In the genomic region with DNA sequence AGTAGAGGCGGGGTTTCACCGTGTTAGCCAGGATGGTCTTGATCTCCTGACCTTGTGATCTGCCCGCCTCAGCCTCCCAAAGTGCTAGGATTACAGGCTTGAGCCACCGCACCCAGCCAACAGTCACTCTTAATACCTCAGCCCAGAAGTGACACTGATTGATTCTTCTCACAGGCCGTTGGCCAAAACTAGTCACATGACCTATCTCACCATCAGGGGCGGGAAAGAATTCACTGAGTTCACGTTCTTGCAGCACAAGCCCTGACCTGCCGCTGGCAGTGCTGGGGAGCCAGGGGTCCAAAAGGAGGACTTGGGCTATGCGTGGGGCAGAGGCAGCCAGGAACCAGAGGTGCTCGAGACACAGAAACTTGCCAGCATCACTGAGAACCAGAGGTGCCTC, we compare ENCODE assay signal across 27 cellular contexts. TPM values are rescaled to one million over a fixed set of nuclear protein-coding genes. Genes with fewer than 3 reads are reported as not detected.
"Had no signal": no experiment of that assay in that cellular context is flagged by ENCODE, and none has a peak within 500 bp of the region (broad histone marks: within the 10 kb centered on the region; RNA-seq: fewer than 3 reads in every experiment).

No MANE protein-coding gene starts in this region.

- H3K4me1 Mint-ChIP-seq: activated CD4-positive, alpha-beta T cell treated with anti-CD3 and anti-CD28 coated beads, Interleukin-2, amount 10 ng/mL, durations not matched to agents 7 days and 5 days; activated CD8-positive, alpha-beta memory T cell treated with anti-CD3 and anti-CD28 coated beads, Interleukin-2, amount 10 ng/mL, durations not matched to agents 7 days and 5 days; activated naive CD4-positive, alpha-beta T cell treated with anti-CD3 and anti-CD28 coated beads, Interleukin-2, amount 50 U/mL, for 24 hours had no signal

- H3K4me3 Mint-ChIP-seq: activated CD4-positive, alpha-beta T cell treated with anti-CD3 and anti-CD28 coated beads, Interleukin-2, amount 10 ng/mL, durations not matched to agents 7 days and 5 days; activated CD8-positive, alpha-beta memory T cell treated with anti-CD3 and anti-CD28 coated beads, Interleukin-2, amount 10 ng/mL, durations not matched to agents 7 days and 5 days; activated CD8-positive, alpha-beta T cell treated with anti-CD3 and anti-CD28 coated beads for 36 hours; activated naive CD4-positive, alpha-beta T cell treated with anti-CD3 and anti-CD28 coated beads, Interleukin-2, amount 50 U/mL, for 24 hours; natural killer cell treated with Interleukin-12 subunit alpha and Interleukin-12 subunit beta and Interleukin-15 and Interleukin-18, amount 100 ng/mL, for 72 hours; stimulated activated naive CD8-positive, alpha-beta T cell treated with anti-CD3 and anti-CD28 coated beads, Interleukin-15, Interleukin-2, amounts not matched to agents 100 ng/mL and 50 ng/mL, for 24 hours; T-helper 17 cell had no signal

- H3K27ac Mint-ChIP-seq: activated CD4-positive, alpha-beta T cell treated with anti-CD3 and anti-CD28 coated beads, Interleukin-2, amount 10 ng/mL, durations not matched to agents 7 days and 5 days; activated CD8-positive, alpha-beta memory T cell treated with anti-CD3 and anti-CD28 coated beads, Interleukin-2, amount 10 ng/mL, durations not matched to agents 7 days and 5 days; activated CD8-positive, alpha-beta T cell treated with anti-CD3 and anti-CD28 coated beads for 36 hours; activated naive CD4-positive, alpha-beta T cell treated with anti-CD3 and anti-CD28 coated beads, Interleukin-2, amount 50 U/mL, for 24 hours; natural killer cell treated with Interleukin-12 subunit alpha and Interleukin-12 subunit beta and Interleukin-15 and Interleukin-18, amount 100 ng/mL, for 72 hours; stimulated activated naive CD8-positive, alpha-beta T cell treated with anti-CD3 and anti-CD28 coated beads, Interleukin-15, Interleukin-2, amounts not matched to agents 100 ng/mL and 50 ng/mL, for 24 hours; T-helper 17 cell had no signal

- H3K4me3 ChIP-seq: ascending aorta, hepatocyte, ovary, psoas muscle, thyroid gland had no signal

- H3K36me3 ChIP-seq: ascending aorta, brain microvascular endothelial cell, neutrophil, ovary, thyroid gland had no signal

- H3K9me3 Mint-ChIP-seq: activated CD4-positive, alpha-beta T cell treated with anti-CD3 and anti-CD28 coated beads, Interleukin-2, amount 10 ng/mL, durations not matched to agents 7 days and 5 days; activated CD8-positive, alpha-beta T cell treated with anti-CD3 and anti-CD28 coated beads for 36 hours; activated naive CD4-positive, alpha-beta T cell treated with anti-CD3 and anti-CD28 coated beads, Interleukin-2, amount 50 U/mL, for 24 hours; natural killer cell treated with Interleukin-12 subunit alpha and Interleukin-12 subunit beta and Interleukin-15 and Interleukin-18, amount 100 ng/mL, for 72 hours; stimulated activated naive CD8-positive, alpha-beta T cell treated with anti-CD3 and anti-CD28 coated beads, Interleukin-15, Interleukin-2, amounts not matched to agents 100 ng/mL and 50 ng/mL, for 24 hours had no signal

- DNase-seq: activated CD4-positive, alpha-beta T cell treated with anti-CD3 and anti-CD28 coated beads, Interleukin-2, amount 10 ng/mL, durations not matched to agents 7 days and 5 days; activated CD8-positive, alpha-beta memory T cell treated with anti-CD3 and anti-CD28 coated beads, Interleukin-2, amount 10 ng/mL, durations not matched to agents 7 days and 5 days; activated CD8-positive, alpha-beta T cell treated with anti-CD3 and anti-CD28 coated beads for 36 hours; activated effector memory CD4-positive, alpha-beta T cell treated with anti-CD3 and anti-CD28 coated beads, Interleukin-2, amount 50 U/mL, for 16 hours; activated T-cell treated with anti-CD3 and anti-CD28 coated beads for 4 hours; brain microvascular endothelial cell; central memory CD4-positive, alpha-beta T cell; effector memory CD4-positive, alpha-beta T cell; foreskin melanocyte; left ventricle myocardium superior; ovary; psoas muscle; right cardiac atrium; stimulated activated CD4-positive, alpha-beta T cell treated with anti-CD3 and anti-CD28 coated beads, Interleukin-1b, Interleukin-23, amount 100 ng/mL, for 48 hours; substantia nigra; T-helper 17 cell; thyroid gland had no signal

- H3K9me3 ChIP-seq: ascending aorta, neutrophil, ovary, psoas muscle, thyroid gland had no signal

- H3K27me3 ChIP-seq: ascending aorta, brain microvascular endothelial cell, hepatocyte, ovary, thyroid gland had no signal

- H3K36me3 Mint-ChIP-seq: activated CD8-positive, alpha-beta memory T cell treated with anti-CD3 and anti-CD28 coated beads, Interleukin-2, amount 10 ng/mL, durations not matched to agents 7 days and 5 days; activated naive CD4-positive, alpha-beta T cell treated with anti-CD3 and anti-CD28 coated beads, Interleukin-2, amount 50 U/mL, for 24 hours; natural killer cell treated with Interleukin-12 subunit alpha and Interleukin-12 subunit beta and Interleukin-15 and Interleukin-18, amount 100 ng/mL, for 72 hours had no signal

- H3K27ac ChIP-seq: ascending aorta, brain microvascular endothelial cell, hepatocyte, neutrophil, ovary, psoas muscle, thyroid gland had no signal

- ATAC-seq: activated CD4-positive, CD25-positive, alpha-beta regulatory T cell treated with anti-CD3 and anti-CD28 coated beads, Interleukin-2, amount 50 U/mL, for 24 hours; activated CD8-positive, alpha-beta memory T cell treated with anti-CD3 and anti-CD28 coated beads, Interleukin-2, amount 10 ng/mL, durations not matched to agents 7 days and 5 days; activated CD8-positive, alpha-beta T cell treated with anti-CD3 and anti-CD28 coated beads for 36 hours; left ventricle myocardium superior; natural killer cell treated with Interleukin-12 subunit alpha and Interleukin-12 subunit beta and Interleukin-15 and Interleukin-18, amount 100 ng/mL, for 72 hours; psoas muscle; right cardiac atrium; T-helper 17 cell had no signal

- H3K4me1 ChIP-seq: ascending aorta, psoas muscle, thyroid gland had no signal

RNA-seq across cellular contexts. Expression of a gene that starts 55.0 kb away (rescaled TPM):
- total RNA-seq: activated CD4-positive, alpha-beta T cell treated with anti-CD3 and anti-CD28 coated beads, Interleukin-2, amount 10 ng/mL, durations not matched to agents 7 days and 5 days; activated CD8-positive, alpha-beta memory T cell treated with anti-CD3 and anti-CD28 coated beads, Interleukin-2, amount 10 ng/mL, durations not matched to agents 7 days and 5 days; activated CD8-positive, alpha-beta T cell treated with anti-CD3 and anti-CD28 coated beads for 36 hours; ascending aorta; dermis microvascular lymphatic vessel endothelial cell; left ventricle myocardium superior; natural killer cell treated with Interleukin-12 subunit alpha and Interleukin-12 subunit beta and Interleukin-15 and Interleukin-18, amount 100 ng/mL, for 72 hours; skeletal muscle tissue; T-helper 17 cell; ureter had no signal
- polyA plus RNA-seq: ovary had no signal
